In the genomic region with DNA sequence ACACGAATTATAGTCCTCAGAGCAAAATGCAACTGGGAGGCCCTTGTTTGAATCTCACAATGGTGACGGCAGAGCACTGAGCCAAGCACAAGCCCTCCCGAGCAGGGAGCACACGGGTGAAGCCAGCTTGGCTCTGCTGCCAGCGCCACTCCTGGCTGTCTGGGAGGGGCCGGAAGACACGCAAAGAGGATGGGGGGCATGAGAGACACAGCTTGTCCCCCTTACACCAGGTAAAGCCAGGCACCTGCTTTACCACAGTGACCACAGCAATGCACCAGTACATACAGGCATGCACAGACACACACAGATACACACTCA, we compare ENCODE assay signal across 20 cellular contexts.
DNase-seq lines count a peak whose midpoint lies in the region; ATAC-seq, FAIRE-seq and TF ChIP-seq lines count a peak whose summit lies in the region.
"Had no signal": no experiment of that assay in that cellular context is flagged by ENCODE, and none has a peak within 500 bp of the region (broad histone marks: within the 10 kb centered on the region; RNA-seq: fewer than 3 reads in every experiment).

No MANE protein-coding gene starts in this region.

- TF ChIP-seq CTCF in A549 (IDR thresholded peaks at IDR 0.05): no peak
- TF ChIP-seq CTCF in WERI-Rb-1 (IDR thresholded peaks at IDR 0.05; ENCODE audit: low read depth, low read length): no peak
- TF ChIP-seq CTCF in dorsolateral prefrontal cortex (IDR thresholded peaks at IDR 0.05 in 54 of 56, conservative IDR thresholded peaks at IDR 0.05 in 2 of 56; ENCODE audit: low read depth in 1 of 56, partially characterized antibody in 56 of 56): no peak
- no peak for TF ChIP-seq CTCF in left ventricle myocardium inferior (IDR thresholded peaks at IDR 0.05; ENCODE audit: borderline replicate concordance)

- peak overlapping the region; percentile 26 for H3K9ac ChIP-seq in neuronal stem cell (ENCODE audit: low read depth, low read length, poor library complexity)
- H3K9ac ChIP-seq: BLaER1, GM23248 had no signal

- FAIRE-seq in A549 (lab: Jason Lieb, UNC): peak; percentile 18
- FAIRE-seq: G401.6, GM12892, GM19239 had no signal

- H3K4me1 ChIP-seq in A549: peaks cover 32% of the 10 kb centered on the region
- peaks cover 0 to 12% of the 10 kb centered on the region in 2 donors for H3K4me1 ChIP-seq in neuronal stem cell (ENCODE audit: control insufficient read depth in 2 of 2, insufficient read depth in 1 of 2, low read depth in 1 of 2, low read length in 2 of 2)
- no peaks in the 10 kb centered on the region for H3K4me1 ChIP-seq in left ventricle myocardium inferior
- H3K4me1 ChIP-seq: Caco-2 had no signal

- H3K18ac ChIP-seq in neuronal stem cell (ENCODE audit: low read length): peak overlapping the region; percentile 73

- H3K27me3 ChIP-seq in WERI-Rb-1 (ENCODE audit: insufficient read depth, low read depth, severe bottlenecking) (no peaks in the 10 kb centered on the region), dorsolateral prefrontal cortex (peaks cover 0 to 19% (median 0%) of the 10 kb centered on the region in 45 donors), neuronal stem cell (ENCODE audit: control insufficient read depth in 3 of 3, insufficient read depth in 3 of 3, low read depth in 1 of 3, low read length in 3 of 3) (peaks cover 0 to 59% (median 3%) of the 10 kb centered on the region in 3 experiments), left ventricle myocardium inferior (ENCODE audit: low read depth) (peaks cover 100% of the 10 kb centered on the region)

- ATAC-seq in A549: no peak
- ATAC-seq in HG02970 (IDR thresholded peaks at IDR 0.05; ENCODE audit: low FRiP score, unreplicated experiment): no peak
- ATAC-seq: CD8-positive, alpha-beta T cell; HCT116 had no signal

- no peak overlapping the region for H2BK15ac ChIP-seq in neuronal stem cell (ENCODE audit: low read length)

- H2AFZ ChIP-seq in neuronal stem cell (ENCODE audit: low read length): no peak overlapping the region
- H2AFZ ChIP-seq: GM23248 had no signal

- H2AK5ac ChIP-seq in neuronal stem cell (ENCODE audit: low read depth, low read length): peak overlapping the region; percentile 79

- no peak overlapping the region for H4K91ac ChIP-seq in neuronal stem cell (ENCODE audit: low read depth, low read length, poor library complexity)

- TF ChIP-seq EP300 in A549 (IDR thresholded peaks at IDR 0.05): no peak

- H3K27ac ChIP-seq in A549 (no peak overlapping the region), WERI-Rb-1 (peak overlapping the region; percentile 20), dorsolateral prefrontal cortex (peak overlapping the region in 43 of 59 donors; percentile 5 to 92 (median 67)), neuronal stem cell (replicated peaks; ENCODE audit: low read length) (no peak overlapping the region), left ventricle myocardium inferior (replicated peaks) (no peak overlapping the region)
- H3K27ac ChIP-seq: BLaER1, C4-2B, GM23248 had no signal

- no peak overlapping the region for H3K4me2 ChIP-seq in A549
- no peak overlapping the region for H3K4me2 ChIP-seq in neuronal stem cell (ENCODE audit: insufficient read depth, low read length, poor library complexity, severe bottlenecking)
- H3K4me2 ChIP-seq: BLaER1 had no signal

- H3K79me1 ChIP-seq in neuronal stem cell (ENCODE audit: low read depth, low read length): no peaks in the 10 kb centered on the region

- no peak overlapping the region for H4K8ac ChIP-seq in neuronal stem cell (ENCODE audit: low read depth, low read length)

- no peak for TF ChIP-seq POLR2A in A549 (IDR thresholded peaks at IDR 0.05; ENCODE audit: low read length)

- H3K9me3 ChIP-seq in A549 (no peaks in the 10 kb centered on the region), WERI-Rb-1 (ENCODE audit: severe bottlenecking) (no peaks in the 10 kb centered on the region), neuronal stem cell (replicated peaks in 1 of 2; ENCODE audit: control insufficient read depth in 2 of 2, insufficient read depth in 1 of 2, low read depth in 1 of 2, low read length in 2 of 2) (no peaks in the 10 kb centered on the region), left ventricle myocardium inferior (replicated peaks) (no peaks in the 10 kb centered on the region)
- H3K9me3 ChIP-seq: BLaER1, Caco-2 had no signal

- WGBS in A549 (ENCODE audit: missing lambda C conversion rate): 80% methylated on average over 7 of the region's 7 CpGs
- WGBS in neuronal stem cell (ENCODE audit: extremely low coverage in 2 of 2, insufficient read length in 2 of 2, insufficient replicate concordance in 1 of 2), 2 donors: no CpG with 5 or more reads among the region's 7 CpGs

- TF ChIP-seq RAD21 in A549 (conservative IDR thresholded peaks at IDR 0.05 in 1 of 2, IDR thresholded peaks at IDR 0.05 in 1 of 2): no peak

- no peak overlapping the region for H3K4me3 ChIP-seq in A549
- H3K4me3 ChIP-seq in WERI-Rb-1 (ENCODE audit: low read depth, low read length): no peak overlapping the region
- H3K4me3 ChIP-seq in dorsolateral prefrontal cortex: peak overlapping the region in 1 of 59 donors; percentile 17
- H3K4me3 ChIP-seq in neuronal stem cell (ENCODE audit: low read length in 2 of 2): peak overlapping the region in 1 of 2 donors; percentile 55
- no peak overlapping the region for H3K4me3 ChIP-seq in left ventricle myocardium inferior
- H3K4me3 ChIP-seq: BLaER1, GM23248 had no signal

- no peak overlapping the region for H3K23ac ChIP-seq in neuronal stem cell (ENCODE audit: low read depth, low read length, poor library complexity)

- intact Hi-C loops in dorsolateral prefrontal cortex (cut with DNase I): no loop called here
- intact Hi-C loops in left ventricle myocardium inferior (cut with micrococcal nuclease): no loop called here

- H3K14ac ChIP-seq in neuronal stem cell (ENCODE audit: low read length): no peak overlapping the region

- peak overlapping the region; percentile 13 for H3K4ac ChIP-seq in neuronal stem cell (ENCODE audit: low read length)

- DNase-seq in A549 (ENCODE audit: low read depth in 1 of 2, low spot score in 1 of 2) (no peak), WERI-Rb-1 (no peak), dorsolateral prefrontal cortex (no peak), neuronal stem cell (ENCODE audit: low spot score) (no peak), SKM-1 treated with dmso at 0.1 percent for 144 hours (lab: John Stamatoyannopoulos, UW; ENCODE audit: unreplicated experiment) (no peak), left ventricle myocardium inferior (no peak)
- DNase-seq: Caco-2; CD4-positive, CD25-positive, alpha-beta regulatory T cell; DMS153; DND-41; GM23248; H9 had no signal

- H3K36me3 ChIP-seq in WERI-Rb-1: no peaks in the 10 kb centered on the region; the same call in 1 of the 2 replicates
- no peaks in the 10 kb centered on the region for H3K36me3 ChIP-seq in neuronal stem cell (replicated peaks in 1 of 2; ENCODE audit: control insufficient read depth in 2 of 2, insufficient read depth in 2 of 2, low read length in 2 of 2)
- H3K36me3 ChIP-seq in left ventricle myocardium inferior: no peaks in the 10 kb centered on the region
- H3K36me3 ChIP-seq: BLaER1 had no signal

- POLR2A ChIA-PET in A549 (lab: Yijun Ruan, JAX): no interaction called here

- no peak overlapping the region for H2BK120ac ChIP-seq in neuronal stem cell (ENCODE audit: low read depth, low read length)

- H2BK12ac ChIP-seq in neuronal stem cell (ENCODE audit: low read length): no peak overlapping the region

- CTCF ChIA-PET in A549 (lab: Yijun Ruan, JAX): no interaction called here

- peak overlapping the region; percentile 9 for H2BK5ac ChIP-seq in neuronal stem cell (ENCODE audit: low read length)

TF ChIP-seq in A549, 52 proteins besides CTCF, POLR2A, EP300 and RAD21 (continues in another document):
- TF ChIP-seq, protein P1, sequence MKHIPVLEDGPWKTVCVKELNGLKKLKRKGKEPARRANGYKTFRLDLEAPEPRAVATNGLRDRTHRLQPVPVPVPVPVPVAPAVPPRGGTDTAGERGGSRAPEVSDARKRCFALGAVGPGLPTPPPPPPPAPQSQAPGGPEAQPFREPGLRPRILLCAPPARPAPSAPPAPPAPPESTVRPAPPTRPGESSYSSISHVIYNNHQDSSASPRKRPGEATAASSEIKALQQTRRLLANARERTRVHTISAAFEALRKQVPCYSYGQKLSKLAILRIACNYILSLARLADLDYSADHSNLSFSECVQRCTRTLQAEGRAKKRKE (CRISPR knock-in tag; IDR thresholded peaks at IDR 0.05; ENCODE audit: low read depth): no peak
- TF ChIP-seq JUN (IDR thresholded peaks at IDR 0.05): no peak
- TF ChIP-seq HEYL (CRISPR knock-in tag; IDR thresholded peaks at IDR 0.05): no peak
- TF ChIP-seq SREBF2 (IDR thresholded peaks at IDR 0.05): no peak
- no peak for TF ChIP-seq RARB (CRISPR knock-in tag; IDR thresholded peaks at IDR 0.05)
- no peak for TF ChIP-seq RFX5 (IDR thresholded peaks at IDR 0.05)
- no peak for TF ChIP-seq TFCP2L1 (CRISPR knock-in tag; IDR thresholded peaks at IDR 0.05)
- no peak for TF ChIP-seq NPAS2 (CRISPR knock-in tag; IDR thresholded peaks at IDR 0.05; ENCODE audit: borderline replicate concordance)
- no peak for TF ChIP-seq FOSB (CRISPR knock-in tag; IDR thresholded peaks at IDR 0.05)
- TF ChIP-seq, protein P2, sequence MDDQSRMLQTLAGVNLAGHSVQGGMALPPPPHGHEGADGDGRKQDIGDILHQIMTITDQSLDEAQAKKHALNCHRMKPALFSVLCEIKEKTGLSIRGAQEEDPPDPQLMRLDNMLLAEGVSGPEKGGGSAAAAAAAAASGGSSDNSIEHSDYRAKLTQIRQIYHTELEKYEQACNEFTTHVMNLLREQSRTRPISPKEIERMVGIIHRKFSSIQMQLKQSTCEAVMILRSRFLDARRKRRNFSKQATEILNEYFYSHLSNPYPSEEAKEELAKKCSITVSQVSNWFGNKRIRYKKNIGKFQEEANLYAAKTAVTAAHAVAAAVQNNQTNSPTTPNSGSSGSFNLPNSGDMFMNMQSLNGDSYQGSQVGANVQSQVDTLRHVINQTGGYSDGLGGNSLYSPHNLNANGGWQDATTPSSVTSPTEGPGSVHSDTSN (IDR thresholded peaks at IDR 0.05): no peak
- no peak for TF ChIP-seq ZFP36 (IDR thresholded peaks at IDR 0.05; ENCODE audit: borderline replicate concordance, partially characterized antibody)
- no peak for TF ChIP-seq MAFK (IDR thresholded peaks at IDR 0.05; ENCODE audit: partially characterized antibody)
- TF ChIP-seq HOXB13 (CRISPR knock-in tag; IDR thresholded peaks at IDR 0.05; ENCODE audit: low read depth): no peak
- TF ChIP-seq CHD2 (IDR thresholded peaks at IDR 0.05; ENCODE audit: low read length, partially characterized antibody): no peak

Comparison
In these comparisons a context has a peak if more than half of its experiments do, and no peak if none do; other contexts are left out.
1. H3K27ac ChIP-seq: peak in WERI-Rb-1 (single experiment) and dorsolateral prefrontal cortex (43 of 59); none in A549 (0 of 2), neuronal stem cell (single experiment) and left ventricle myocardium inferior (single experiment).